Comparison of ENCODE assay signal across 9 cellular contexts in the genomic region with DNA sequence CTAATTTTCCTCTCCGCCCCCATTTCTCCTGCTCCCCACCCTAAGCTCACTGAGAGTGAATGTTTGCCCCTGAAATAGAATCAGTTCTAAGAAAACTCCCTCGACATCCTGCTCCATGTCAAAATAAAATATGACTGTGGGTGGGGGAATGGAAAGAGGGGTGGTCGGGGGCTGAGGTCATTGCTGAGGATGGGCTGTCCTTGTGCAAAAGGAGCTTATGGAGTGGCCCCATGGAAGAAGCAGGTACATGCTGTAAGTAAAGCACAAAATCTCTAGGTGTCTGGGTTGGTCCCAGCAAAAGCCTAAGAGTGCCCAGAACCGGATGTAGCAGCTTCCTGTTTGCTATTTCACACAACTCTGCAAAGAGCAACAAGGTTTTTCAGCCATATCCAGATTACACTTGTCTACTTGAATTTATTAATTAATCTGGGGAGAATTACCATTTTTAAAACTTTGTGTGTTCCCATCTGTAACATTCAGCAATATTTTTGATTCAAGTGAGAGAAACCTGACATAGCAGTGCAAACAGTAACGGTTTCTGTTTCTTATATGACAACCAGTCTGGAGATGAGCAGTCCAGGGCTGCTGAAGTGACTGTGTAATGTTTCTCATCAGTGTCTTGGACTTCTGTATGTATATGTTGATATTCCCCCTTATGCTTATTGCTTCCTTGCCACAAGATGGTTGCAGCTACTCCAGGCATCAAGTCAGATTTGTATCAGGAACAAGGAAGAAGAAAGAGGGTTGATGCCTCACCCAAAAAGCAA. TPM values are rescaled to one million over a fixed set of nuclear protein-coding genes. Genes with fewer than 3 reads are reported as not detected.
DNase-seq lines count a peak whose midpoint lies in the region; ATAC-seq and TF ChIP-seq lines count a peak whose summit lies in the region.
"Had no signal": no experiment of that assay in that cellular context is flagged by ENCODE, and none has a peak within 500 bp of the region (broad histone marks: within the 10 kb centered on the region; RNA-seq: fewer than 3 reads in every experiment).

No MANE protein-coding gene starts in this region.

- POLR2A ChIA-PET in MCF 10A (lab: Yijun Ruan, JAX), result interaction anchor here (0.6 kb wide), 1 partner anchor 101 kb away, joined by 3 read pairs; no protein-coding TSS in a partner anchor

- ATAC-seq in HG03159 (IDR thresholded peaks at IDR 0.05; ENCODE audit: unreplicated experiment), result peak; percentile 57

- no peak overlapping the region for H3K4me3 Mint-ChIP-seq in MCF 10A (ENCODE audit: unreplicated experiment)
- H3K4me3 Mint-ChIP-seq in stimulated activated naive CD8-positive, alpha-beta T cell treated with anti-CD3 and anti-CD28 coated beads, Interleukin-15, Interleukin-2, amounts not matched to agents 100 ng/mL and 50 ng/mL, for 24 hours, result peak overlapping the region; percentile 86

- intact Hi-C loops in mammary epithelial cell (cut with micrococcal nuclease) (no loop called here), MCF 10A (cut with micrococcal nuclease) (no loop called here)

- CTCF ChIA-PET in mammary epithelial cell (lab: Charles Lee; ENCODE audit: low non-redundant PET) (no interaction called here), MCF 10A (lab: Yijun Ruan, JAX) (interaction anchor here (0.6 kb wide), 1 partner anchor 1149 kb away, joined by 4 read pairs; no protein-coding TSS in a partner anchor)

- 62% methylated on average over 4 of the region's 5 CpGs for WGBS in mammary epithelial cell (ENCODE audit: low coverage, missing lambda C conversion rate)

- BruUV-seq in mammary epithelial cell (replicated peaks; lab: Mats Ljungman, UMichigan) (no TSS peak), MCF 10A (replicated peaks; lab: Mats Ljungman, UMichigan) (no TSS peak)

- in situ Hi-C loops in mammary epithelial cell (cut with MboI; ENCODE audit: low sequenced_read_pairs in 2 of 2), result no loop called here

- peak overlapping the region; percentile 30 for H3K4me2 ChIP-seq in mammary epithelial cell (ENCODE audit: insufficient read depth, low read depth, low read length)

- peak overlapping the region; percentile 9 for H3K27ac ChIP-seq in mammary epithelial cell (ENCODE audit: insufficient read depth, low read depth, low read length)

- H3K36me3 Mint-ChIP-seq in MCF 10A (ENCODE audit: insufficient read depth, unreplicated experiment), result no peaks in the 10 kb centered on the region
- H3K36me3 Mint-ChIP-seq in stimulated activated naive CD8-positive, alpha-beta T cell treated with anti-CD3 and anti-CD28 coated beads, Interleukin-15, Interleukin-2, amounts not matched to agents 100 ng/mL and 50 ng/mL, for 24 hours (ENCODE audit: low read depth), result peaks cover 10% of the 10 kb centered on the region

- TF ChIP-seq CTCF in mammary epithelial cell (conservative IDR thresholded peaks at IDR 0.05 in 1 of 2, IDR thresholded peaks at IDR 0.05 in 1 of 2; ENCODE audit: extremely low read depth in 1 of 2, insufficient read depth in 1 of 2, low read depth in 1 of 2, low read length in 2 of 2) (no peak), MCF 10A (IDR thresholded peaks at IDR 0.05; ENCODE audit: unreplicated experiment) (no peak)

- peaks cover 79% of the 10 kb centered on the region for H3K27me3 Mint-ChIP-seq in MCF 10A (ENCODE audit: insufficient read depth, unreplicated experiment)
- no peaks in the 10 kb centered on the region for H3K27me3 Mint-ChIP-seq in stimulated activated naive CD8-positive, alpha-beta T cell treated with anti-CD3 and anti-CD28 coated beads, Interleukin-15, Interleukin-2, amounts not matched to agents 100 ng/mL and 50 ng/mL, for 24 hours

- no peaks in the 10 kb centered on the region for H3K9me3 ChIP-seq in mammary epithelial cell (replicated peaks; ENCODE audit: insufficient read depth, low read length)

- dilution Hi-C loops in mammary epithelial cell (cut with HindIII; ENCODE audit: low sequenced_read_pairs), result no loop called here

- peaks cover 31% of the 10 kb centered on the region for H3K4me1 ChIP-seq in mammary epithelial cell (ENCODE audit: insufficient read depth, low read length)

- no peaks in the 10 kb centered on the region for H3K27me3 ChIP-seq in mammary epithelial cell (ENCODE audit: insufficient read depth, low read length)

- no peak overlapping the region for H3K9ac ChIP-seq in mammary epithelial cell (ENCODE audit: insufficient read depth, low read length)

- no peaks in the 10 kb centered on the region for H4K20me1 ChIP-seq in mammary epithelial cell (ENCODE audit: insufficient read depth, low read length)

- H3K36me3 ChIP-seq in mammary epithelial cell (ENCODE audit: insufficient read depth, low read length), result no peaks in the 10 kb centered on the region

- peak overlapping the region; percentile 41 for H2AFZ ChIP-seq in mammary epithelial cell (ENCODE audit: low read depth, low read length)

- no peaks in the 10 kb centered on the region for H3K9me3 Mint-ChIP-seq in MCF 10A (ENCODE audit: unreplicated experiment)
- no peaks in the 10 kb centered on the region for H3K9me3 Mint-ChIP-seq in stimulated activated naive CD8-positive, alpha-beta T cell treated with anti-CD3 and anti-CD28 coated beads, Interleukin-15, Interleukin-2, amounts not matched to agents 100 ng/mL and 50 ng/mL, for 24 hours

- H3K27ac Mint-ChIP-seq in MCF 10A (ENCODE audit: low read depth, unreplicated experiment), result no peak overlapping the region
- peak overlapping the region; percentile 100 for H3K27ac Mint-ChIP-seq in stimulated activated naive CD8-positive, alpha-beta T cell treated with anti-CD3 and anti-CD28 coated beads, Interleukin-15, Interleukin-2, amounts not matched to agents 100 ng/mL and 50 ng/mL, for 24 hours

- no peaks in the 10 kb centered on the region for H3K79me2 ChIP-seq in mammary epithelial cell (ENCODE audit: insufficient read depth, low read length)

- DNase-seq in mammary epithelial cell (no peak), MCF 10A (ENCODE audit: unreplicated experiment) (no peak), glomerular visceral epithelial cell (ENCODE audit: extremely low spot score) (no peak), NCI-H1436 treated with DMSO at 0.1 percent for 48 hours (lab: John Stamatoyannopoulos, UW) (no peak), NCI-H82 (lab: John Stamatoyannopoulos, UW) (no peak)
- peak; percentile 84 for DNase-seq in activated CD8-positive, alpha-beta memory T cell treated with anti-CD3 and anti-CD28 coated beads for 24 hours

- H3K4me3 ChIP-seq in mammary epithelial cell (replicated peaks in 1 of 3; ENCODE audit: insufficient read depth in 1 of 3, low read depth in 2 of 3, low read length in 3 of 3), result no peak overlapping the region

- peaks cover 5% of the 10 kb centered on the region for H3K4me1 Mint-ChIP-seq in MCF 10A (ENCODE audit: insufficient read depth, unreplicated experiment)
- H3K4me1 Mint-ChIP-seq in stimulated activated naive CD8-positive, alpha-beta T cell treated with anti-CD3 and anti-CD28 coated beads, Interleukin-15, Interleukin-2, amounts not matched to agents 100 ng/mL and 50 ng/mL, for 24 hours (ENCODE audit: low read depth), result peaks cover 95% of the 10 kb centered on the region

RNA-seq across cellular contexts. Expression of gene GZMB, which starts 40.4 kb away (rescaled TPM):
- total RNA-seq in mammary epithelial cell, result not detected
- polyA plus RNA-seq in mammary epithelial cell, result not detected
- polyA minus RNA-seq in mammary epithelial cell, result not detected
- not detected in 2 replicates for total RNA-seq in MCF 10A (2022)
- polyA plus RNA-seq: BJ had no signal
